Comparison of ENCODE assay signal across 1 cellular context in the genomic region with DNA sequence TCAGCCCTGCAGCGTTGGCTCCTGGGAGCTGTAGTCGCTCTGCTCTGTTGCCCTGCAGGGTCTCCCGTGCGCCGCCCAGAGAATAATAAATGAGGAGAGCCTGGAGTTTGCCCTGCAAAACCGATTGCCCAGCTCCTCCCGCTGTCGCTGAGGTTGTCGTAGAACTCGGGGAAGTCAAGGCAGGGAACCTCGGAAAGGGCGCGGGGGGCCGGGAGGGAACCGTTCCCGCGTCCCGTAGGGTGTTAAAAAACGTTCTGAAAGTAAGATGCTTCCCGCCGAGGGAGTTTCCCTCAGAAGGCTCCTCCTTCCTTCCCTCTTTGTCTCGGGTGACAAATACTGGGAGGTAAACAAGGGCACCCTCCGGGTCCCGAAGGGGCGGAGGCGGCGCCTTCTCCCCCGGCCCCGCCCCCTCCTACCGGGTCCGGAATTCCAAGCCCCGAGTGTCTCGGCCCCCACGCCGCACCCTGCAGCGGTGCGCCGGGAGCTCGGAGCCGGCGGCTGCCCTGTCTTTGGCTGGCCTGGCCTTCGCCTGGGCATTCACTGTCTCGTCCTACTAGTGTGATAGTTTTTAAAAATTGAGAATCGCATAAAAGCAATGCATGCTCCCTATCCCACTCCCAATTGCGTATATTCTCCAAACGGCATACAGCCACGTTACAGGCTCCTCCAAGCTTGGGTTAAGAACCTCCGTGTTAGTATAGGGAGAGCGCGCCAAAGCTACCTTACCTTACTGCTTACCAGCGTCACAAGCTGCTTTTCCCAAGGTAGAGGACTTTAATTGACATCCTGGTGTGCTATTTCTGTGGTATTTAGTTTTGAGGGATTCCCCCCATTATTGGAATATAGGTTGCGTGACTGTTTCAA.
TF ChIP-seq lines count a peak whose summit lies in the region.

No MANE protein-coding gene starts in this region.

TF ChIP-seq in SK-N-SH, 30 proteins besides CTCF, POLR2A, EP300 and RAD21 (continued from another document):
- TF ChIP-seq, protein P1, sequence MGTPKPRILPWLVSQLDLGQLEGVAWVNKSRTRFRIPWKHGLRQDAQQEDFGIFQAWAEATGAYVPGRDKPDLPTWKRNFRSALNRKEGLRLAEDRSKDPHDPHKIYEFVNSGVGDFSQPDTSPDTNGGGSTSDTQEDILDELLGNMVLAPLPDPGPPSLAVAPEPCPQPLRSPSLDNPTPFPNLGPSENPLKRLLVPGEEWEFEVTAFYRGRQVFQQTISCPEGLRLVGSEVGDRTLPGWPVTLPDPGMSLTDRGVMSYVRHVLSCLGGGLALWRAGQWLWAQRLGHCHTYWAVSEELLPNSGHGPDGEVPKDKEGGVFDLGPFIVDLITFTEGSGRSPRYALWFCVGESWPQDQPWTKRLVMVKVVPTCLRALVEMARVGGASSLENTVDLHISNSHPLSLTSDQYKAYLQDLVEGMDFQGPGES (IDR thresholded peaks at IDR 0.05; ENCODE audit: low read depth, low read length) = no peak
- TF ChIP-seq RFX5 (IDR thresholded peaks at IDR 0.05; ENCODE audit: low read length) (no peak), USF2 (IDR thresholded peaks at IDR 0.05; ENCODE audit: borderline replicate concordance, low read depth, low read length) (no peak), MAX (IDR thresholded peaks at IDR 0.05; ENCODE audit: low read depth) (no peak), FOSL2 (IDR thresholded peaks at IDR 0.05; ENCODE audit: borderline replicate concordance, low read depth) (no peak), EZH2phosphoT487 (IDR thresholded peaks at IDR 0.05; ENCODE audit: borderline replicate concordance, low read depth) (no peak), CHD2 (IDR thresholded peaks at IDR 0.05; ENCODE audit: low read length, partially characterized antibody) (peak; percentile 35), FOXM1 (IDR thresholded peaks at IDR 0.05; ENCODE audit: low read depth) (no peak), YY1 (IDR thresholded peaks at IDR 0.05; ENCODE audit: low read depth) (no peak), RXRA (IDR thresholded peaks at IDR 0.05; ENCODE audit: borderline replicate concordance, low read depth) (peak; percentile 36; the same call in 1 of the 2 replicates), FOXJ3 (CRISPR knock-in tag; IDR thresholded peaks at IDR 0.05) (no peak), JUND (IDR thresholded peaks at IDR 0.05) (no peak), POLR2AphosphoS5 (IDR thresholded peaks at IDR 0.05; ENCODE audit: low read depth, low read length) (peak; percentile 64), SIN3A (IDR thresholded peaks at IDR 0.05; ENCODE audit: borderline replicate concordance, low read depth, low read length) (peak; percentile 73; the same call in 1 of the 2 replicates), TAF1 (IDR thresholded peaks at IDR 0.05; ENCODE audit: borderline replicate concordance, low read depth, low read length) (peak; percentile 71; the same call in 1 of the 2 replicates), ZBTB33 (IDR thresholded peaks at IDR 0.05; ENCODE audit: borderline replicate concordance, low read depth) (no peak), TEAD4 (IDR thresholded peaks at IDR 0.05; ENCODE audit: borderline replicate concordance, insufficient read depth) (peak; percentile 70; the same call in 1 of the 2 replicates), GATA2 (CRISPR knock-in tag; IDR thresholded peaks at IDR 0.05) (no peak), GABPA (IDR thresholded peaks at IDR 0.05; ENCODE audit: low read depth) (no peak), NFIC (IDR thresholded peaks at IDR 0.05; ENCODE audit: borderline replicate concordance) (no peak), TCF12 (IDR thresholded peaks at IDR 0.05) (no peak), RCOR1 (IDR thresholded peaks at IDR 0.05; ENCODE audit: low read length) (no peak), MXI1 (IDR thresholded peaks at IDR 0.05; ENCODE audit: low read depth, low read length) (peak; percentile 75), USF1 (IDR thresholded peaks at IDR 0.05; ENCODE audit: borderline replicate concordance, low read depth) (peak; percentile 6; the same call in 1 of the 2 replicates), REST (IDR thresholded peaks at IDR 0.05; ENCODE audit: low read depth, low read length) (no peak), MEF2A (IDR thresholded peaks at IDR 0.05; ENCODE audit: borderline replicate concordance, low read depth) (no peak), ELF1 (IDR thresholded peaks at IDR 0.05) (no peak)
- TF ChIP-seq, protein P2, sequence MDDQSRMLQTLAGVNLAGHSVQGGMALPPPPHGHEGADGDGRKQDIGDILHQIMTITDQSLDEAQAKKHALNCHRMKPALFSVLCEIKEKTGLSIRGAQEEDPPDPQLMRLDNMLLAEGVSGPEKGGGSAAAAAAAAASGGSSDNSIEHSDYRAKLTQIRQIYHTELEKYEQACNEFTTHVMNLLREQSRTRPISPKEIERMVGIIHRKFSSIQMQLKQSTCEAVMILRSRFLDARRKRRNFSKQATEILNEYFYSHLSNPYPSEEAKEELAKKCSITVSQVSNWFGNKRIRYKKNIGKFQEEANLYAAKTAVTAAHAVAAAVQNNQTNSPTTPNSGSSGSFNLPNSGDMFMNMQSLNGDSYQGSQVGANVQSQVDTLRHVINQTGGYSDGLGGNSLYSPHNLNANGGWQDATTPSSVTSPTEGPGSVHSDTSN (IDR thresholded peaks at IDR 0.05) = no peak
